Comparison of ENCODE assay signal across 2 cellular contexts in the genomic region with DNA sequence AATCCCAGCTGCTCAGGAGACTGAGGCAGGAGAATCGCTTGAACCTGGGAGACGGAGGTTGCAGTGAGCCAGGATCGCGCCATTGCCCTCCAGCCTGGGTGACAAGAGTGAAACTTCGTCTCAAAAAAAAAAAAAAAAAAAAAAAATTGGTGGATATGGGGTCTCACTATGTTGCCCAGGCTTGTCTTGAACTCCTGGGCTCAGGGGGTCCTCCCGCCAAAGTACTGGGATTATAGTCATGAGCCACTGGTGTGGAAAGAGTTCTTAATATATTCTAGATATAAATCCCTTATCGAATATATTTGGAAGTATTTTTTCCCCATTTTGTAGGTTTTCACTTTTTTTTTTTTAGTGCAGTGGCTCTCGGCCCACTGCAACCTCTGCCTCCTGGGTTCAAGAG. TPM values are rescaled to one million over a fixed set of nuclear protein-coding genes. Genes with fewer than 3 reads are reported as not detected.
"Had no signal": no experiment of that assay in that cellular context is flagged by ENCODE, and none has a peak within 500 bp of the region (broad histone marks: within the 10 kb centered on the region; RNA-seq: fewer than 3 reads in every experiment).

No MANE protein-coding gene starts in this region.

RNA-seq across cellular contexts. Expression of gene HPD, which starts 10.6 kb away (rescaled TPM):
- total RNA-seq: HT-29 had no signal
- polyA plus RNA-seq: IgD-negative memory B cell had no signal

RNA-seq across cellular contexts. Expression of gene CFAP251, which starts 49.2 kb away (rescaled TPM):
- polyA plus RNA-seq: IgD-negative memory B cell had no signal
